Comparison of ENCODE assay signal across 23 cellular contexts in genomic region chr18:56284319-56284718, GRCh38.
DNase-seq lines count a peak whose midpoint lies in the region; ATAC-seq, FAIRE-seq and TF ChIP-seq lines count a peak whose summit lies in the region.
"Had no signal": no experiment of that assay in that cellular context is flagged by ENCODE, and none has a peak within 500 bp of the region (broad histone marks: within the 10 kb centered on the region; RNA-seq: fewer than 3 reads in every experiment).

No MANE protein-coding gene starts in this region.

- dilution Hi-C loops in endothelial cell of umbilical vein (cut with MboI; ENCODE audit: extremely low pct_ligation_motif_present, low sequenced_read_pairs), result no loop called here

- intact Hi-C loops in PC-3 (cut with micrococcal nuclease) (no loop called here), endothelial cell of umbilical vein (cut with micrococcal nuclease) (no loop called here)

- no peak for TF ChIP-seq CTCF in PC-3 (conservative IDR thresholded peaks at IDR 0.05; ENCODE audit: low read depth, low read length)
- TF ChIP-seq CTCF in endothelial cell of umbilical vein (IDR thresholded peaks at IDR 0.05; ENCODE audit: extremely low read depth in 1 of 2, insufficient read depth in 1 of 2, low read depth in 1 of 2, low read length in 2 of 2), result no peak
- TF ChIP-seq CTCF in tibial nerve (IDR thresholded peaks at IDR 0.05), result no peak

- POLR2A ChIA-PET in PC-3 (lab: Charles Lee; ENCODE audit: unreplicated experiment), result no interaction called here
- POLR2A ChIA-PET in endothelial cell of umbilical vein (lab: Charles Lee), result no interaction called here

- BruUV-seq in PC-3 (replicated peaks; lab: Mats Ljungman, UMichigan), result no TSS peak
- BruUV-seq in endothelial cell of umbilical vein (replicated peaks; lab: Mats Ljungman, UMichigan), result no TSS peak

- no peaks in the 10 kb centered on the region for H3K79me2 ChIP-seq in PC-3 (ENCODE audit: low read length)
- H3K79me2 ChIP-seq in endothelial cell of umbilical vein (ENCODE audit: control insufficient read depth, insufficient read depth, low read length), result no peaks in the 10 kb centered on the region

- H3K27ac ChIP-seq in PC-3 (ENCODE audit: low read length) (peak overlapping the region; percentile 45), endothelial cell of umbilical vein (ENCODE audit: insufficient read depth, low read depth, low read length) (no peak overlapping the region), tibial nerve (no peak overlapping the region)
- H3K27ac ChIP-seq: KMS-11, Peyer's patch, SJSA1 had no signal

- H3K4me2 ChIP-seq in PC-3 (ENCODE audit: low read length) (peak overlapping the region; percentile 20), endothelial cell of umbilical vein (ENCODE audit: insufficient read depth, low read length) (no peak overlapping the region)
- H3K4me2 ChIP-seq: KMS-11 had no signal

- no peak for FAIRE-seq in endothelial cell of umbilical vein (lab: Jason Lieb, UNC)
- FAIRE-seq: GM12878, H54 had no signal

- H3K4me1 ChIP-seq in PC-3 (ENCODE audit: insufficient read depth, low read length) (peaks cover 38% of the 10 kb centered on the region), endothelial cell of umbilical vein (ENCODE audit: control insufficient read depth, extremely low read depth, insufficient read depth, low read length) (peaks cover 3% of the 10 kb centered on the region), tibial nerve (no peaks in the 10 kb centered on the region)
- H3K4me1 ChIP-seq: BE2C, Peyer's patch had no signal

- no peaks in the 10 kb centered on the region for H4K20me1 ChIP-seq in PC-3 (ENCODE audit: low read length)
- H4K20me1 ChIP-seq in endothelial cell of umbilical vein (replicated peaks; ENCODE audit: control insufficient read depth, extremely low read depth, insufficient read depth, low read length), result no peaks in the 10 kb centered on the region

- H3K27me3 ChIP-seq in PC-3 (ENCODE audit: low read length) (no peaks in the 10 kb centered on the region), endothelial cell of umbilical vein (ENCODE audit: control insufficient read depth in 2 of 2, insufficient read depth in 2 of 2, low read length in 2 of 2) (no peaks in the 10 kb centered on the region), tibial nerve (no peaks in the 10 kb centered on the region)
- H3K27me3 ChIP-seq: BE2C, Peyer's patch, SJSA1 had no signal

- DNase-seq in EH (ENCODE audit: low read depth), result peak; percentile 68
- peak; percentile 64 for DNase-seq in PC-3
- no peak for DNase-seq in endothelial cell of umbilical vein (ENCODE audit: low read depth, low spot score)
- peak; percentile 58 for DNase-seq in putamen (ENCODE audit: low spot score)
- DNase-seq in HCEC 1CT, result no peak
- DNase-seq in tibial nerve (ENCODE audit: low spot score in 2 of 2), result no peak
- DNase-seq in retina, result no peak
- DNase-seq: BE2C; CD4-positive, CD25-positive, alpha-beta regulatory T cell; COR-L47; DMS 273 treated with DMSO at 0.1 percent for 48 hours; NCI-H1048; NCI-H1436; NCI-H2029; NCI-H2171; NCI-H446; NCI-H69; Peyer's patch had no signal

- H3K9me2 ChIP-seq in PC-3 (replicated peaks; ENCODE audit: low read length), result no peaks in the 10 kb centered on the region

- H3K36me3 ChIP-seq in PC-3 (ENCODE audit: low read depth, low read length) (no peaks in the 10 kb centered on the region), endothelial cell of umbilical vein (ENCODE audit: control insufficient read depth in 2 of 2, extremely low read depth in 1 of 2, insufficient read depth in 2 of 2, low read length in 2 of 2) (no peaks in the 10 kb centered on the region), tibial nerve (no peaks in the 10 kb centered on the region)
- H3K36me3 ChIP-seq: BE2C, Peyer's patch, SJSA1 had no signal

- WGBS in tibial nerve, 2 donors, result 76 to 92% methylated on average over 1 of the region's 1 CpG

- TF ChIP-seq EP300 in tibial nerve (IDR thresholded peaks at IDR 0.05), result no peak

- H3K9ac ChIP-seq in PC-3 (ENCODE audit: low read length) (no peak overlapping the region), endothelial cell of umbilical vein (replicated peaks; ENCODE audit: extremely low read depth, insufficient read depth, low read length) (no peak overlapping the region)
- H3K9ac ChIP-seq: KMS-11 had no signal

- CTCF ChIA-PET in PC-3 (lab: Charles Lee) (no interaction called here), endothelial cell of umbilical vein (lab: Charles Lee) (no interaction called here)

- H3K4me3 ChIP-seq in PC-3 (ENCODE audit: low read length), result no peak overlapping the region
- H3K4me3 ChIP-seq in endothelial cell of umbilical vein (replicated peaks in 1 of 3; ENCODE audit: insufficient read depth in 1 of 3, low read depth in 1 of 3, low read length in 3 of 3), result no peak overlapping the region
- H3K4me3 ChIP-seq in tibial nerve, result no peak overlapping the region
- H3K4me3 ChIP-seq: GM12878, Peyer's patch, SJSA1 had no signal

- H3K9me3 ChIP-seq in PC-3 (ENCODE audit: low read length) (no peaks in the 10 kb centered on the region), endothelial cell of umbilical vein (replicated peaks; ENCODE audit: control insufficient read depth, insufficient read depth, low read length) (no peaks in the 10 kb centered on the region), tibial nerve (no peaks in the 10 kb centered on the region)
- H3K9me3 ChIP-seq: BE2C, Peyer's patch, SJSA1 had no signal

- ATAC-seq in PC-3 (peak; percentile 81), GM18520 (IDR thresholded peaks at IDR 0.05; ENCODE audit: unreplicated experiment) (no peak)
- ATAC-seq: GM12878 had no signal

- H2AFZ ChIP-seq in PC-3 (ENCODE audit: low read length) (no peak overlapping the region), endothelial cell of umbilical vein (ENCODE audit: low read depth, low read length) (no peak overlapping the region)

- no peaks in the 10 kb centered on the region for H3F3A ChIP-seq in PC-3 (ENCODE audit: low read length, unreplicated experiment)

- no peak for TF ChIP-seq POLR2A in endothelial cell of umbilical vein (IDR thresholded peaks at IDR 0.05; ENCODE audit: low read depth, low read length)
- no peak for TF ChIP-seq POLR2A in tibial nerve (IDR thresholded peaks at IDR 0.05)

- no peaks in the 10 kb centered on the region for H3K9me1 ChIP-seq in endothelial cell of umbilical vein (replicated peaks; ENCODE audit: control insufficient read depth, extremely low read depth, insufficient read depth, low read length)

TF ChIP-seq in endothelial cell of umbilical vein, 7 proteins besides CTCF, POLR2A, EP300 and RAD21:
- peak; percentile 10 for TF ChIP-seq FOS (IDR thresholded peaks at IDR 0.05; ENCODE audit: borderline replicate concordance, insufficient read depth, low read length)
- TF ChIP-seq JUN (IDR thresholded peaks at IDR 0.05; ENCODE audit: borderline replicate concordance, insufficient read depth, insufficient read length, low read depth), result no peak

Comparison
In these comparisons a context has a peak if more than half of its experiments do, and no peak if none do; other contexts are left out.
1. DNase-seq: peak in EH (single experiment), PC-3 (single experiment) and putamen (single experiment); none in endothelial cell of umbilical vein (single experiment), HCEC 1CT (single experiment), tibial nerve (0 of 2) and retina (single experiment).